24 cellular contexts compared by ENCODE assay signal in the genomic region with DNA sequence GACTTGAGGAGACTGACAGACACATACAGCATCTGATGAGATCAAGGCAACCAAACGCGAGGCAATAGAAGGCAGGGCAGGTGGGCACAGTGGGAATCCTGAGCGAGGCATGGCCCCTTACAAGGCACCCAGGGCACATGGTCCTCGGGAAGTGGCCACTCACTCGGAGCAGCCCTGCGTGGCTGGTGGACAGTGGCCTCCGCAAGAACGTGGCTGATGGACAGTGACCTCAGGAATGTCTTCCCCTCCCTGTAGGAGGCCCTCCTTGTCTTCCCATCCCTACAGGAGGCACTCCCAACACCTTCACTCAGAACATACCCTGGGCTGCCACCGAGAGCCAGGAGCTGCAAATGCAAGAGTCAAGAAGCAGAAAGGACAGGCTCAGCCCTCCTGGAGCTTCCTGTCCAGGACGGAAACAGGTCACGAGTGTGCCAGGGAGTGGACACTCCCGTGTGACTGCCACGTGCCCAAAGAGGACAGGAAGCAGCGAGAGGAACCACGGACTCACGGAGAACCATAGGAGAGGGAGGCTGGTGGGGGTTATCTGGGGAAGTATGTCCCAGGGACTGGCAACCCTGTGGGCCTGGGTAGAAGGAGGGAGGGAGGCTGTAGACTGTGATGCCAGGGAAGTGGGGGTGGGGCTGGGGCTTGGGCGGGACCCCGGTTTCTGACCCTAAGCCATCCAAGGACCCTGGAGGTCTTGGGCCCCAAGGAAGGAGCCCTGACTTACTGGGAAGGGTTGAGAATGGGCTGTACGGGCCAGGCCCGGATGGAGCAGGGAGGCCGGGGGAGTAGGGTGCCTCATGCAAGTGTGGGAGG.
"Had no signal": no experiment of that assay in that cellular context is flagged by ENCODE, and none has a peak within 500 bp of the region (broad histone marks: within the 10 kb centered on the region; RNA-seq: fewer than 3 reads in every experiment).

No MANE protein-coding gene starts in this region.

- H3K4me1 Mint-ChIP-seq: activated B cell treated with CpG ODN at 0.5 μM for 24 hours; activated CD4-positive, alpha-beta T cell treated with anti-CD3 and anti-CD28 coated beads for 36 hours; activated naive CD4-positive, alpha-beta T cell treated with anti-CD3 and anti-CD28 coated beads, Interleukin-2, amount 50 U/mL, for 24 hours; immature natural killer cell; stimulated activated naive B cell treated with anti-CD40 and anti-IgM and Interleukin-4, amounts not matched to agents 10 μg/mL and 1 μg/mL and 100 μg/mL, for 72 hours; T-helper 17 cell had no signal

- H2AFZ ChIP-seq: hepatocyte had no signal

- H3K9me3 ChIP-seq: body of pancreas, left ventricle myocardium inferior, right lobe of liver, thoracic aorta had no signal

- DNase-seq: activated B cell treated with CpG ODN at 0.5 μM for 24 hours; activated CD4-positive, alpha-beta T cell treated with anti-CD3 and anti-CD28 coated beads for 36 hours; activated CD4-positive, alpha-beta T cell treated with anti-CD3 and anti-CD28 coated beads, Interleukin-2, amount 50 U/mL, for 48 hours; activated gamma-delta T cell; anterior cingulate cortex; body of pancreas; effector CD4-positive, alpha-beta T cell; foreskin melanocyte; immature natural killer cell; kidney glomerular epithelial cell; left ventricle myocardium inferior; right lobe of liver; stimulated activated naive B cell treated with anti-CD40 and anti-IgM and Interleukin-4, amounts not matched to agents 10 μg/mL and 1 μg/mL and 100 μg/mL, for 72 hours; SW 1271; T-helper 17 cell had no signal

- H3K36me3 ChIP-seq: cardiac muscle cell, left ventricle myocardium inferior, right lobe of liver, thoracic aorta had no signal

- H3K36me3 Mint-ChIP-seq: activated naive CD4-positive, alpha-beta T cell treated with anti-CD3 and anti-CD28 coated beads, Interleukin-2, amount 50 U/mL, for 24 hours; immature natural killer cell; stimulated activated naive B cell treated with anti-CD40 and anti-IgM and Interleukin-4, amounts not matched to agents 10 μg/mL and 1 μg/mL and 100 μg/mL, for 72 hours; type B pancreatic cell had no signal

- H3K27ac ChIP-seq: body of pancreas, cardiac muscle cell, hepatocyte, left ventricle myocardium inferior, right lobe of liver, skin epidermis, thoracic aorta had no signal

- H3K4me3 Mint-ChIP-seq: activated B cell treated with CpG ODN at 0.5 μM for 24 hours; activated CD4-positive, alpha-beta T cell treated with anti-CD3 and anti-CD28 coated beads for 36 hours; activated naive CD4-positive, alpha-beta T cell treated with anti-CD3 and anti-CD28 coated beads, Interleukin-2, amount 50 U/mL, for 24 hours; activated T-helper 1 cell treated with anti-CD3 and anti-CD28 coated beads, Interleukin-12 subunit alpha, Interleukin-12 subunit beta, Interleukin-2, Interleukin-4 antibody, amounts not matched to agents 30 ng/mL and 10 ng/mL and 1 ng/mL, durations not matched to agents 14 hours and 24 hours and 36 hours; immature natural killer cell; nephron; stimulated activated naive B cell treated with anti-CD40 and anti-IgM and Interleukin-4, amounts not matched to agents 10 μg/mL and 1 μg/mL and 100 μg/mL, for 72 hours; T-helper 17 cell; type B pancreatic cell had no signal

- H3K27ac Mint-ChIP-seq: activated B cell treated with CpG ODN at 0.5 μM for 24 hours; activated CD4-positive, alpha-beta T cell treated with anti-CD3 and anti-CD28 coated beads for 36 hours; activated naive CD4-positive, alpha-beta T cell treated with anti-CD3 and anti-CD28 coated beads, Interleukin-2, amount 50 U/mL, for 24 hours; activated T-helper 1 cell treated with anti-CD3 and anti-CD28 coated beads, Interleukin-12 subunit alpha, Interleukin-12 subunit beta, Interleukin-2, Interleukin-4 antibody, amounts not matched to agents 30 ng/mL and 10 ng/mL and 1 ng/mL, durations not matched to agents 14 hours and 24 hours and 36 hours; immature natural killer cell; nephron; stimulated activated naive B cell treated with anti-CD40 and anti-IgM and Interleukin-4, amounts not matched to agents 10 μg/mL and 1 μg/mL and 100 μg/mL, for 72 hours; T-helper 17 cell; type B pancreatic cell had no signal

- H3K4me3 ChIP-seq: body of pancreas, cardiac muscle cell, hepatocyte, left ventricle myocardium inferior, right lobe of liver, skin epidermis, thoracic aorta had no signal

- H3K79me2 ChIP-seq: hepatocyte had no signal

- H3K4me2 ChIP-seq: hepatocyte had no signal

- H3K4me1 ChIP-seq: body of pancreas, left ventricle myocardium inferior, right lobe of liver had no signal

- ATAC-seq: activated CD4-positive, alpha-beta T cell treated with anti-CD3 and anti-CD28 coated beads for 36 hours; body of pancreas; esophagus mucosa; right lobe of liver; stimulated activated naive B cell treated with anti-CD40 and anti-IgM and Interleukin-4, amounts not matched to agents 10 μg/mL and 1 μg/mL and 100 μg/mL, for 72 hours; T-helper 17 cell had no signal

- H3K9me3 Mint-ChIP-seq: activated B cell treated with CpG ODN at 0.5 μM for 24 hours; activated naive CD4-positive, alpha-beta T cell treated with anti-CD3 and anti-CD28 coated beads, Interleukin-2, amount 50 U/mL, for 24 hours; activated T-helper 1 cell treated with anti-CD3 and anti-CD28 coated beads, Interleukin-12 subunit alpha, Interleukin-12 subunit beta, Interleukin-2, Interleukin-4 antibody, amounts not matched to agents 30 ng/mL and 10 ng/mL and 1 ng/mL, durations not matched to agents 14 hours and 24 hours and 36 hours; nephron; type B pancreatic cell had no signal
